In the genomic region with DNA sequence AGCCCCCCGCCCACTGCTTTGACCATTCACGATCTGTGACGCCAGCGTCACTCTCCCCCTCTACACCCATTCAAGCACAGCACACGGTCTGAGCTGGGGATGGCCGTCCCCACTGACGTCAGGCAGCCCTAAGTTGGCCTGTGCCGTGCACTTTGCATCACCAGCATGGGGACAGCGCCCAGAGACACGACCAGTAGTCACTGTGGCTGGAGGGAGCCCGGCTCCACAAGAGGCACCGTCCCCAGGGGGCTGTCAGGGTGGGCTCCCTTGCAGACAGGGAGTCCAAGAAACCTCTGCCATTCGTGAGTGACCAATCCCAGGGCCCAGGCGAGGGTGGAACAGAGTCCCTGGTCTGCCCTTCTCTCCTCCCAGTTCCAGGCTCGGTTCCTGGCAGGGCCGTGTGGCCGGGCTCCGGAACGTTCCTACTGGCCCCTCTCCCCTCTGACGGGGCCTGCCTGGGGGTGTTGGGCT, we compare ENCODE assay signal across 28 cellular contexts. TPM values are rescaled to one million over a fixed set of nuclear protein-coding genes. Genes with fewer than 3 reads are reported as not detected.
"Had no signal": no experiment of that assay in that cellular context is flagged by ENCODE, and none has a peak within 500 bp of the region (broad histone marks: within the 10 kb centered on the region; RNA-seq: fewer than 3 reads in every experiment).

No MANE protein-coding gene starts in this region.

- H3K4me2 ChIP-seq: smooth muscle cell had no signal

- H3K4me1 ChIP-seq: esophagus squamous epithelium, lower lobe of right lung, suprapubic skin, tibial artery had no signal

- H3K27me3 ChIP-seq: brain microvascular endothelial cell had no signal

- H3K4me3 Mint-ChIP-seq: activated CD8-positive, alpha-beta T cell treated with anti-CD3 and anti-CD28 coated beads for 36 hours; activated T-cell treated with anti-CD3 and anti-CD28 coated beads, Interleukin-2, amount 50 U/mL, for 4 hours; activated T-helper 17 cell treated with anti-CD3 and anti-CD28 coated beads, Interleukin-2, amount 50 U/mL, for 72 hours; dendritic cell treated with granulocyte-macrophage colony-stimulating factor and Interleukin-4, amounts not matched to agents 40 ng/mL and 50 ng/mL, for 4 days; natural killer cell had no signal

- H3K27ac Mint-ChIP-seq: activated CD8-positive, alpha-beta T cell treated with anti-CD3 and anti-CD28 coated beads for 36 hours; activated T-helper 17 cell treated with anti-CD3 and anti-CD28 coated beads, Interleukin-2, amount 50 U/mL, for 72 hours; dendritic cell treated with granulocyte-macrophage colony-stimulating factor and Interleukin-4, amounts not matched to agents 40 ng/mL and 50 ng/mL, for 4 days; natural killer cell; progenitor cell of endocrine pancreas had no signal

- H3K27ac ChIP-seq: brain microvascular endothelial cell, esophagus squamous epithelium, lower lobe of right lung, suprapubic skin, tibial artery had no signal

- H3K27me3 Mint-ChIP-seq: activated CD8-positive, alpha-beta T cell treated with anti-CD3 and anti-CD28 coated beads for 36 hours; activated T-helper 17 cell treated with anti-CD3 and anti-CD28 coated beads, Interleukin-2, amount 50 U/mL, for 72 hours had no signal

- H3K36me3 ChIP-seq: brain microvascular endothelial cell, esophagus squamous epithelium, lower lobe of right lung, suprapubic skin, tibial artery had no signal

- DNase-seq: activated CD4-positive, alpha-beta T cell treated with anti-CD3 and anti-CD28 coated beads, Interleukin-2, amount 50 U/mL, for 1 hour; activated CD8-positive, alpha-beta T cell treated with anti-CD3 and anti-CD28 coated beads for 36 hours; activated gamma-delta T cell treated with Interleukin-2 at 50 U/mL for 16 hours; activated naive CD4-positive, alpha-beta T cell treated with anti-CD3 and anti-CD28 coated beads, Interleukin-2, amount 50 U/mL, for 16 hours; activated T-cell treated with anti-CD3 and anti-CD28 coated beads, Interleukin-2, amount 50 U/mL, for 4 hours; amniotic stem cell; brain microvascular endothelial cell; caudate nucleus; esophagus squamous epithelium; foreskin melanocyte; left colon; lower lobe of right lung; mesenchymal stem cell; natural killer cell; stimulated activated CD4-positive, alpha-beta T cell treated with anti-CD3 and anti-CD28 coated beads, Interleukin-1b, Interleukin-23, amount 100 ng/mL, for 48 hours; stimulated activated naive CD4-positive, alpha-beta T cell; T-helper 2 cell; tibial artery had no signal

- ATAC-seq: activated CD8-positive, alpha-beta T cell treated with anti-CD3 and anti-CD28 coated beads for 36 hours; activated T-cell treated with anti-CD3 and anti-CD28 coated beads, Interleukin-2, amount 50 U/mL, for 4 hours; activated T-helper 17 cell treated with anti-CD3 and anti-CD28 coated beads, Interleukin-2, amount 50 U/mL, for 72 hours; left colon; lower lobe of right lung; natural killer cell had no signal

- H3K4me3 ChIP-seq: esophagus squamous epithelium, lower lobe of right lung, smooth muscle cell, suprapubic skin, tibial artery had no signal

RNA-seq across cellular contexts. Expression of gene KRTAP10-8, which starts 2.3 kb away (rescaled TPM):
- total RNA-seq: activated CD8-positive, alpha-beta T cell treated with anti-CD3 and anti-CD28 coated beads for 36 hours; activated T-cell treated with anti-CD3 and anti-CD28 coated beads, Interleukin-2, amount 50 U/mL, for 4 hours; activated T-helper 17 cell treated with anti-CD3 and anti-CD28 coated beads, Interleukin-2, amount 50 U/mL, for 72 hours; astrocyte; esophagus squamous epithelium; left colon; lower lobe of right lung; natural killer cell; osteoblast; progenitor cell of endocrine pancreas; renal cortical epithelial cell; smooth muscle cell; urinary bladder had no signal
- polyA plus RNA-seq: keratinocyte, smooth muscle cell, urinary bladder had no signal

RNA-seq across cellular contexts. Expression of gene KRTAP10-9, which starts 12.7 kb away (rescaled TPM):
- total RNA-seq: activated CD8-positive, alpha-beta T cell treated with anti-CD3 and anti-CD28 coated beads for 36 hours; activated T-cell treated with anti-CD3 and anti-CD28 coated beads, Interleukin-2, amount 50 U/mL, for 4 hours; activated T-helper 17 cell treated with anti-CD3 and anti-CD28 coated beads, Interleukin-2, amount 50 U/mL, for 72 hours; astrocyte; esophagus squamous epithelium; left colon; lower lobe of right lung; natural killer cell; osteoblast; progenitor cell of endocrine pancreas; renal cortical epithelial cell; smooth muscle cell; urinary bladder had no signal
- polyA plus RNA-seq: keratinocyte, smooth muscle cell, urinary bladder had no signal

RNA-seq across cellular contexts. Expression of gene KRTAP10-7, which starts 13.8 kb away (rescaled TPM):
- total RNA-seq: activated CD8-positive, alpha-beta T cell treated with anti-CD3 and anti-CD28 coated beads for 36 hours; activated T-cell treated with anti-CD3 and anti-CD28 coated beads, Interleukin-2, amount 50 U/mL, for 4 hours; activated T-helper 17 cell treated with anti-CD3 and anti-CD28 coated beads, Interleukin-2, amount 50 U/mL, for 72 hours; astrocyte; esophagus squamous epithelium; left colon; lower lobe of right lung; natural killer cell; osteoblast; progenitor cell of endocrine pancreas; renal cortical epithelial cell; smooth muscle cell; urinary bladder had no signal
- polyA plus RNA-seq: keratinocyte, smooth muscle cell, urinary bladder had no signal

RNA-seq across cellular contexts. Expression of gene KRTAP10-6, which starts 21.9 kb away (rescaled TPM):
- total RNA-seq: activated CD8-positive, alpha-beta T cell treated with anti-CD3 and anti-CD28 coated beads for 36 hours; activated T-cell treated with anti-CD3 and anti-CD28 coated beads, Interleukin-2, amount 50 U/mL, for 4 hours; activated T-helper 17 cell treated with anti-CD3 and anti-CD28 coated beads, Interleukin-2, amount 50 U/mL, for 72 hours; astrocyte; esophagus squamous epithelium; left colon; lower lobe of right lung; natural killer cell; osteoblast; progenitor cell of endocrine pancreas; renal cortical epithelial cell; smooth muscle cell; urinary bladder had no signal
- polyA plus RNA-seq: keratinocyte, urinary bladder had no signal

RNA-seq across cellular contexts. Expression of gene KRTAP10-10, which starts 23.0 kb away (rescaled TPM):
- total RNA-seq: activated CD8-positive, alpha-beta T cell treated with anti-CD3 and anti-CD28 coated beads for 36 hours; activated T-cell treated with anti-CD3 and anti-CD28 coated beads, Interleukin-2, amount 50 U/mL, for 4 hours; activated T-helper 17 cell treated with anti-CD3 and anti-CD28 coated beads, Interleukin-2, amount 50 U/mL, for 72 hours; astrocyte; esophagus squamous epithelium; left colon; lower lobe of right lung; natural killer cell; osteoblast; progenitor cell of endocrine pancreas; renal cortical epithelial cell; smooth muscle cell; urinary bladder had no signal
- polyA plus RNA-seq: keratinocyte, smooth muscle cell, urinary bladder had no signal
